19 cellular contexts compared by ENCODE assay signal in the genomic region with DNA sequence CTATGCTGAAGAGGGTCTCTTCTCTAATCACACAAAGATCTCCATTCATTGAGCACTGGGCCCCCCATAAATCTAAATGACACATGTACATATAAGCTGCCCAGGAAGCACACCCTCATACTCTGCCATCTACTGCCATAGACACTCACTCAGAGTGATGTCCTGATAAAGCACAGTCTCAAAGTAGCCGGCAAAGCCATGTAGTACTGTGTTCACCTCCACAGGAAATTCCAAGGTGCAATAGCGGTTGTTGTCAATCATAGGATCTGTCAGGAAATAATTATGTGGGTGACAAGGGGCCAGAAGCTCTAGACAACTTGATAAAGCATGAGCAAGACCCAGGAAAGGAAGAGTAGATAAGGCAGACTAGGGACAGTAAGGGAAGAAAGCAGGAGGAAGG. TPM values are rescaled to one million over a fixed set of nuclear protein-coding genes. Genes with fewer than 3 reads are reported as not detected.
DNase-seq lines count a peak whose midpoint lies in the region; TF ChIP-seq lines count a peak whose summit lies in the region.
"Had no signal": no experiment of that assay in that cellular context is flagged by ENCODE, and none has a peak within 500 bp of the region (broad histone marks: within the 10 kb centered on the region; RNA-seq: fewer than 3 reads in every experiment).

No MANE protein-coding gene starts in this region.

- peaks cover 9% of the 10 kb centered on the region for H3K36me3 ChIP-seq in breast epithelium
- H3K36me3 ChIP-seq in HEK293 (ENCODE audit: control insufficient read depth in 2 of 2, insufficient read depth in 1 of 2, low read length in 2 of 2) = peaks cover 53 to 74% of the 10 kb centered on the region in 2 experiments
- H3K36me3 ChIP-seq in osteoblast (ENCODE audit: insufficient read depth, low read length) = peaks cover 66% of the 10 kb centered on the region

- no peak overlapping the region for H3K27ac ChIP-seq in breast epithelium
- H3K27ac ChIP-seq in HEK293 (ENCODE audit: extremely low read depth, low read depth, low read length) = 0 out of 2 replicates have a peak overlapping the region, but pooled peaks have one; percentile 7
- peak overlapping the region; percentile 6 for H3K27ac ChIP-seq in osteoblast (ENCODE audit: low read depth, low read length)
- H3K27ac ChIP-seq: BLaER1 had no signal

- DNase-seq in MCF 10A (ENCODE audit: unreplicated experiment) (no peak), breast epithelium (ENCODE audit: low spot score in 2 of 2) (no peak), osteoblast (ENCODE audit: insufficient read length, low spot score, missing footprints) (no peak), midbrain (lab: John Stamatoyannopoulos, UW) (no peak)
- no peak for DNase-seq in stimulated activated CD4-positive, alpha-beta T cell treated with anti-CD3 and anti-CD28 coated beads, Interleukin-1b, Interleukin-23, amount 100 ng/mL, for 48 hours
- no peak for DNase-seq in activated T-helper 2 cell treated with anti-CD3 and anti-CD28 coated beads, Interferon-gamma antibody, Interleukin-2, Interleukin-4, amounts not matched to agents 10 μg/mL and 5 μg/mL and 100 μg/mL, durations not matched to agents 14 hours and 24 hours and 36 hours (ENCODE audit: low spot score)
- DNase-seq: CD8-positive, alpha-beta T cell; DND-41; H9; NCI-H187; NCI-H446; NCI-H526 treated with DMSO at 0.1 percent for 48 hours; RPMI8226; SHP77 treated with DMSO at 0.1 percent for 48 hours; SK-N-SH had no signal

- H3K27ac Mint-ChIP-seq in MCF 10A (ENCODE audit: low read depth, unreplicated experiment) (peak overlapping the region; percentile 87), brain (peak overlapping the region in 3 of 5 experiments; percentile 0 to 30 (median 17))
- no peak overlapping the region for H3K27ac Mint-ChIP-seq in activated T-helper 2 cell treated with anti-CD3 and anti-CD28 coated beads, Interferon-gamma antibody, Interleukin-2, Interleukin-4, amounts not matched to agents 10 μg/mL and 5 μg/mL and 100 μg/mL, durations not matched to agents 14 hours and 24 hours and 36 hours
- H3K27ac Mint-ChIP-seq: CD8-positive, alpha-beta T cell had no signal

- H3K9me3 Mint-ChIP-seq in MCF 10A (ENCODE audit: unreplicated experiment) = no peaks in the 10 kb centered on the region
- peaks cover 0 to 5% (median 4%) of the 10 kb centered on the region in 5 experiments for H3K9me3 Mint-ChIP-seq in brain
- no peaks in the 10 kb centered on the region for H3K9me3 Mint-ChIP-seq in activated T-helper 2 cell treated with anti-CD3 and anti-CD28 coated beads, Interferon-gamma antibody, Interleukin-2, Interleukin-4, amounts not matched to agents 10 μg/mL and 5 μg/mL and 100 μg/mL, durations not matched to agents 14 hours and 24 hours and 36 hours
- H3K9me3 Mint-ChIP-seq: CD8-positive, alpha-beta T cell had no signal

- H3K4me1 ChIP-seq in breast epithelium = no peaks in the 10 kb centered on the region
- peaks cover 5% of the 10 kb centered on the region; the same call in 1 of the 2 replicates for H3K4me1 ChIP-seq in HEK293 (ENCODE audit: control insufficient read depth, insufficient read depth, low read length)
- peaks cover 10% of the 10 kb centered on the region for H3K4me1 ChIP-seq in osteoblast (ENCODE audit: insufficient read depth, low read length)

- H3K27me3 ChIP-seq in breast epithelium = no peaks in the 10 kb centered on the region
- H3K27me3 ChIP-seq in osteoblast (ENCODE audit: insufficient read depth, low read length) = no peaks in the 10 kb centered on the region
- H3K27me3 ChIP-seq: BLaER1 had no signal

- CTCF ChIA-PET in MCF 10A (lab: Yijun Ruan, JAX) = interaction anchor here (0.6 to 1.2 kb wide), 3 partner anchors 50 to 365 kb away, joined by 4 to 5 read pairs (median 4); no protein-coding TSS in a partner anchor
- CTCF ChIA-PET in HEK293 (lab: Yijun Ruan, JAX) = no interaction called here

- H3K79me2 ChIP-seq in osteoblast (ENCODE audit: insufficient read depth, low read length) = peaks cover 17% of the 10 kb centered on the region

- H3K9me3 ChIP-seq in breast epithelium (no peaks in the 10 kb centered on the region), HEK293 (ENCODE audit: control insufficient read depth, insufficient read depth, low read depth, low read length) (no peaks in the 10 kb centered on the region), osteoblast (ENCODE audit: low read depth, low read length) (no peaks in the 10 kb centered on the region)
- H3K9me3 ChIP-seq: BLaER1, SK-N-SH had no signal

- TF ChIP-seq CTCF in MCF 10A (IDR thresholded peaks at IDR 0.05; ENCODE audit: unreplicated experiment) (no peak), breast epithelium (IDR thresholded peaks at IDR 0.05) (no peak), HEK293 (tag by site-specific recombination; IDR thresholded peaks at IDR 0.05) (no peak), brain (conservative IDR thresholded peaks at IDR 0.05) (no peak), osteoblast (IDR thresholded peaks at IDR 0.05; ENCODE audit: extremely low read depth, low read depth, low read length) (no peak)

- no peak overlapping the region for H3K4me3 ChIP-seq in breast epithelium
- no peak overlapping the region for H3K4me3 ChIP-seq in HEK293 (ENCODE audit: low read depth, low read length)
- no peak overlapping the region for H3K4me3 ChIP-seq in osteoblast (ENCODE audit: insufficient read depth, low read length)
- H3K4me3 ChIP-seq: BLaER1, GM12878 had no signal

- H3K36me3 Mint-ChIP-seq in MCF 10A (ENCODE audit: insufficient read depth, unreplicated experiment) = peaks cover 97% of the 10 kb centered on the region
- peaks cover 68% of the 10 kb centered on the region for H3K36me3 Mint-ChIP-seq in brain
- peaks cover 75% of the 10 kb centered on the region for H3K36me3 Mint-ChIP-seq in activated T-helper 2 cell treated with anti-CD3 and anti-CD28 coated beads, Interferon-gamma antibody, Interleukin-2, Interleukin-4, amounts not matched to agents 10 μg/mL and 5 μg/mL and 100 μg/mL, durations not matched to agents 14 hours and 24 hours and 36 hours (ENCODE audit: low read depth)

- H3K4me2 ChIP-seq in osteoblast (ENCODE audit: insufficient read depth, low read length) = no peak overlapping the region
- H3K4me2 ChIP-seq: SK-N-SH had no signal

- intact Hi-C loops in MCF 10A (cut with micrococcal nuclease) = no loop called here
- intact Hi-C loops in breast epithelium (cut with DNase I; ENCODE audit: low total_unique reads) = no loop called here
- intact Hi-C loops in activated T-helper 2 cell treated with anti-CD3 and anti-CD28 coated beads, Interferon-gamma antibody, Interleukin-2, Interleukin-4, amounts not matched to agents 10 μg/mL and 5 μg/mL and 100 μg/mL, durations not matched to agents 14 hours and 24 hours and 36 hours (cut with micrococcal nuclease) = no loop called here

- no TSS peak for BruUV-seq in MCF 10A (replicated peaks; lab: Mats Ljungman, UMichigan)

- H3K4me3 Mint-ChIP-seq in MCF 10A (ENCODE audit: unreplicated experiment) = peak overlapping the region; percentile 22
- H3K4me3 Mint-ChIP-seq in brain = peak overlapping the region in 1 of 5 experiments; percentile 49
- H3K4me3 Mint-ChIP-seq in activated T-helper 2 cell treated with anti-CD3 and anti-CD28 coated beads, Interferon-gamma antibody, Interleukin-2, Interleukin-4, amounts not matched to agents 10 μg/mL and 5 μg/mL and 100 μg/mL, durations not matched to agents 14 hours and 24 hours and 36 hours (ENCODE audit: low read depth) = no peak overlapping the region
- H3K4me3 Mint-ChIP-seq: CD8-positive, alpha-beta T cell; H9 had no signal

- H4K20me1 ChIP-seq in osteoblast (ENCODE audit: insufficient read depth, low read length) = no peaks in the 10 kb centered on the region
- H4K20me1 ChIP-seq: BLaER1 had no signal

- POLR2A ChIA-PET in MCF 10A (lab: Yijun Ruan, JAX) (no interaction called here), HEK293 (lab: Yijun Ruan, JAX) (no interaction called here)

- TF ChIP-seq POLR2A in breast epithelium (IDR thresholded peaks at IDR 0.05) = no peak

- H3K27me3 Mint-ChIP-seq in MCF 10A (ENCODE audit: insufficient read depth, unreplicated experiment) (no peaks in the 10 kb centered on the region), brain (peaks cover 8% of the 10 kb centered on the region)
- H3K27me3 Mint-ChIP-seq in activated T-helper 2 cell treated with anti-CD3 and anti-CD28 coated beads, Interferon-gamma antibody, Interleukin-2, Interleukin-4, amounts not matched to agents 10 μg/mL and 5 μg/mL and 100 μg/mL, durations not matched to agents 14 hours and 24 hours and 36 hours (ENCODE audit: low read depth) = no peaks in the 10 kb centered on the region

- H3K4me1 Mint-ChIP-seq in MCF 10A (ENCODE audit: insufficient read depth, unreplicated experiment) = peaks cover 45% of the 10 kb centered on the region
- peaks cover 28% of the 10 kb centered on the region for H3K4me1 Mint-ChIP-seq in brain
- peaks cover 38% of the 10 kb centered on the region for H3K4me1 Mint-ChIP-seq in activated T-helper 2 cell treated with anti-CD3 and anti-CD28 coated beads, Interferon-gamma antibody, Interleukin-2, Interleukin-4, amounts not matched to agents 10 μg/mL and 5 μg/mL and 100 μg/mL, durations not matched to agents 14 hours and 24 hours and 36 hours (ENCODE audit: low read depth)

- H2AFZ ChIP-seq in osteoblast (ENCODE audit: low read length) = no peak overlapping the region

RNA-seq across cellular contexts. Expression of gene RBM23, which starts 3.3 kb away (rescaled TPM):
- total RNA-seq in MCF 10A (2022) (57.6 and 60.6 TPM in 2 replicates), breast epithelium (100 to 1,000 TPM in 2 of 3 donors, 10 to 100 TPM in 1; 85.5 to 194 (median 174) TPM), osteoblast (79.0 and 98.1 TPM in 2 replicates)
- polyA plus RNA-seq in brain (ENCODE audit: insufficient read depth, low read depth, low replicate concordance) = 104 TPM
- 77.3 and 81.1 TPM in 2 replicates for total RNA-seq in activated T-helper 2 cell treated with anti-CD3 and anti-CD28 coated beads, Interferon-gamma antibody, Interleukin-2, Interleukin-4, amounts not matched to agents 10 μg/mL and 5 μg/mL and 100 μg/mL, durations not matched to agents 14 hours and 24 hours and 36 hours

RNA-seq across cellular contexts. Expression of gene PRMT5, which starts 6.9 kb away (rescaled TPM):
- 175 and 201 TPM in 2 replicates for total RNA-seq in MCF 10A (2022)
- 10 to 100 TPM; 48.6 to 80.6 (median 71.4) TPM for total RNA-seq in breast epithelium
- polyA plus RNA-seq in brain (ENCODE audit: insufficient read depth, low read depth, low replicate concordance) = 64.5 TPM
- 49.2 and 56.3 TPM in 2 replicates for total RNA-seq in osteoblast
- 147 and 152 TPM in 2 replicates for total RNA-seq in activated T-helper 2 cell treated with anti-CD3 and anti-CD28 coated beads, Interferon-gamma antibody, Interleukin-2, Interleukin-4, amounts not matched to agents 10 μg/mL and 5 μg/mL and 100 μg/mL, durations not matched to agents 14 hours and 24 hours and 36 hours

RNA-seq across cellular contexts. Expression of gene HAUS4, which starts 34.6 kb away (rescaled TPM):
- total RNA-seq in MCF 10A (2022) (39.0 and 44.4 TPM in 2 replicates), breast epithelium (10 to 100 TPM; 67.3 to 86.5 (median 68.3) TPM), osteoblast (43.4 and 46.9 TPM in 2 replicates)
- 37.9 TPM for polyA plus RNA-seq in brain (ENCODE audit: insufficient read depth, low read depth, low replicate concordance)
- total RNA-seq in activated T-helper 2 cell treated with anti-CD3 and anti-CD28 coated beads, Interferon-gamma antibody, Interleukin-2, Interleukin-4, amounts not matched to agents 10 μg/mL and 5 μg/mL and 100 μg/mL, durations not matched to agents 14 hours and 24 hours and 36 hours = 63.5 and 65.5 TPM in 2 replicates

RNA-seq across cellular contexts. Expression of gene REM2, which starts 39.3 kb away (rescaled TPM):
- total RNA-seq in MCF 10A (2022) = 0.26 and 0.47 TPM in 2 replicates
- 1 to 10 TPM in 2 of 3 donors, under 1 TPM in 1; 0.96 to 1.3 (median 1.2) TPM for total RNA-seq in breast epithelium
- polyA plus RNA-seq in brain (ENCODE audit: insufficient read depth, low read depth, low replicate concordance) = 9.3 TPM
- total RNA-seq in osteoblast = 0.29 and 0.36 TPM in 2 replicates
- 0.28 and 0.30 TPM in 2 replicates for total RNA-seq in activated T-helper 2 cell treated with anti-CD3 and anti-CD28 coated beads, Interferon-gamma antibody, Interleukin-2, Interleukin-4, amounts not matched to agents 10 μg/mL and 5 μg/mL and 100 μg/mL, durations not matched to agents 14 hours and 24 hours and 36 hours

RNA-seq across cellular contexts. Expression of gene LRP10, which starts 50.8 kb away (rescaled TPM):
- 71.0 and 83.1 TPM in 2 replicates for total RNA-seq in MCF 10A (2022)
- total RNA-seq in breast epithelium = 10 to 100 TPM; 70.1 to 97.5 (median 82.3) TPM
- 51.6 TPM for polyA plus RNA-seq in brain (ENCODE audit: insufficient read depth, low read depth, low replicate concordance)
- 147 and 164 TPM in 2 replicates for total RNA-seq in osteoblast
- total RNA-seq in activated T-helper 2 cell treated with anti-CD3 and anti-CD28 coated beads, Interferon-gamma antibody, Interleukin-2, Interleukin-4, amounts not matched to agents 10 μg/mL and 5 μg/mL and 100 μg/mL, durations not matched to agents 14 hours and 24 hours and 36 hours = 38.9 and 40.5 TPM in 2 replicates

Comparison
In these comparisons a context has a peak if more than half of its experiments do, and no peak if none do; other contexts are left out.
1. H3K27ac ChIP-seq: peak in HEK293 (single experiment) and osteoblast (single experiment); none in breast epithelium (0 of 2).